Comparison of ENCODE assay signal across 10 cellular contexts in the genomic region with DNA sequence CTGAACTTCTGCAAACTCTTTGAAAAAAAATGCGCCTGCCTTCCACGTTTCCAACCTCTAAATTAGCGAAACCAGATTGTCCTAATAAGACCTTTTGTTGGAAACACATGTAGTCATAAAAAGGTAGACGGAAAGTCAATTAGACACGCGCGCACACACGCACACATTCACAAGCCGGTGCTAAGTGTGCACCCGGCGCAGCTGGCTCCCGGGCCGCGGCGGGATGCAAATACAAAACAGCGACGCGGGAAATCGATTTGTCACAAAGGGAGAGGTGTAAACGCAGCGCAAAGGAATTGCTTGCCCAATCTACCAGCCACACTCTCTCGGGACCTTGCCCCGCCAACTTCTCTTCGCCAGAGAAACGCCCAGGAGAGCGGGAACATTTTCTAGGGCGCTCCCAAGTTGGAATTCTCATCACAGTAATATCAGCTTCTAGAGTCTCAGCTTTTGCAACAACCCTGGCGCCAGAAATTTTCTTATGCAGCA. TPM values are rescaled to one million over a fixed set of nuclear protein-coding genes. Genes with fewer than 3 reads are reported as not detected.
A peak's percentile ranks its signal among the peaks of the same experiment; 100 is the strongest.
DNase-seq lines count a peak whose midpoint lies in the region; ATAC-seq lines count a peak whose summit lies in the region.
"Had no signal": no experiment of that assay in that cellular context is flagged by ENCODE, and none has a peak within 500 bp of the region (broad histone marks: within the 10 kb centered on the region; RNA-seq: fewer than 3 reads in every experiment).

No MANE protein-coding gene starts in this region.

- H3K27ac ChIP-seq in iPS DF 6.9 (ENCODE audit: low read length), result no peak overlapping the region

- H3K9me3 Mint-ChIP-seq in activated T-cell treated with anti-CD3 and anti-CD28 coated beads, Interleukin-2, amount 50 U/mL, for 72 hours, result no peaks in the 10 kb centered on the region
- no peaks in the 10 kb centered on the region for H3K9me3 Mint-ChIP-seq in stimulated activated effector memory CD8-positive, alpha-beta T cell treated with anti-CD3 and anti-CD28 coated beads, Interleukin-12 subunit alpha, Interleukin-12 subunit beta, amount 100 ng/mL, for 72 hours

- H3K9me3 ChIP-seq in iPS DF 6.9 (ENCODE audit: control insufficient read depth, insufficient read depth, low read length), result no peaks in the 10 kb centered on the region
- H3K9me3 ChIP-seq: mucosa of descending colon had no signal

- peaks cover 95% of the 10 kb centered on the region for H3K27me3 Mint-ChIP-seq in activated T-cell treated with anti-CD3 and anti-CD28 coated beads, Interleukin-2, amount 50 U/mL, for 72 hours (ENCODE audit: low read depth)

- ATAC-seq in activated T-cell treated with anti-CD3 and anti-CD28 coated beads, Interleukin-2, amount 50 U/mL, for 72 hours (replicated peaks in 1 of 2), result no peak
- no peak for ATAC-seq in stimulated activated effector memory CD8-positive, alpha-beta T cell treated with anti-CD3 and anti-CD28 coated beads, Interleukin-12 subunit alpha, Interleukin-12 subunit beta, amount 100 ng/mL, for 72 hours
- ATAC-seq: mucosa of descending colon had no signal

- no peak overlapping the region for H3K27ac Mint-ChIP-seq in activated T-cell treated with anti-CD3 and anti-CD28 coated beads, Interleukin-2, amount 50 U/mL, for 72 hours
- H3K27ac Mint-ChIP-seq in stimulated activated effector memory CD8-positive, alpha-beta T cell treated with anti-CD3 and anti-CD28 coated beads, Interleukin-12 subunit alpha, Interleukin-12 subunit beta, amount 100 ng/mL, for 72 hours, result no peak overlapping the region

- H3K4me3 Mint-ChIP-seq in activated T-cell treated with anti-CD3 and anti-CD28 coated beads, Interleukin-2, amount 50 U/mL, for 72 hours, result peak overlapping the region; percentile 51 to 77
- peak overlapping the region; percentile 14 for H3K4me3 Mint-ChIP-seq in stimulated activated effector memory CD8-positive, alpha-beta T cell treated with anti-CD3 and anti-CD28 coated beads, Interleukin-12 subunit alpha, Interleukin-12 subunit beta, amount 100 ng/mL, for 72 hours

- peaks cover 82% of the 10 kb centered on the region for H3K27me3 ChIP-seq in iPS DF 6.9 (ENCODE audit: control insufficient read depth, insufficient read depth, low read length)

- no peaks in the 10 kb centered on the region for H3K36me3 ChIP-seq in iPS DF 6.9 (ENCODE audit: control insufficient read depth, insufficient read depth, low read length)

- H3K36me3 Mint-ChIP-seq in activated T-cell treated with anti-CD3 and anti-CD28 coated beads, Interleukin-2, amount 50 U/mL, for 72 hours (ENCODE audit: insufficient read depth in 2 of 2), result peaks cover 0 to 7% of the 10 kb centered on the region in 2 donors
- H3K36me3 Mint-ChIP-seq in stimulated activated effector memory CD8-positive, alpha-beta T cell treated with anti-CD3 and anti-CD28 coated beads, Interleukin-12 subunit alpha, Interleukin-12 subunit beta, amount 100 ng/mL, for 72 hours, result no peaks in the 10 kb centered on the region

- H3K4me3 ChIP-seq in iPS DF 6.9 (ENCODE audit: low read length), result peak overlapping the region; percentile 2; the same call in 1 of the 2 replicates
- H3K4me3 ChIP-seq: mucosa of descending colon had no signal

- peaks cover 47% of the 10 kb centered on the region for H3K4me1 Mint-ChIP-seq in activated T-cell treated with anti-CD3 and anti-CD28 coated beads, Interleukin-2, amount 50 U/mL, for 72 hours (ENCODE audit: low read depth)
- peaks cover 21% of the 10 kb centered on the region for H3K4me1 Mint-ChIP-seq in stimulated activated effector memory CD8-positive, alpha-beta T cell treated with anti-CD3 and anti-CD28 coated beads, Interleukin-12 subunit alpha, Interleukin-12 subunit beta, amount 100 ng/mL, for 72 hours

- peaks cover 1% of the 10 kb centered on the region; the same call in 1 of the 2 replicates for H3K4me1 ChIP-seq in iPS DF 6.9 (ENCODE audit: control insufficient read depth, insufficient read depth, low read length)

- DNase-seq in activated T-cell treated with anti-CD3 and anti-CD28 coated beads, Interleukin-2, amount 50 U/mL, for 72 hours, result no peak
- DNase-seq in activated T-cell treated with anti-CD3 and anti-CD28 coated beads, Interleukin-2, amount 50 U/mL, for 1 hour, result no peak
- DNase-seq in RPMI8226 (peak; percentile 15), iPS DF 6.9 (ENCODE audit: low read depth, low spot score) (no peak), HK-2 (ENCODE audit: unreplicated experiment) (no peak), NCI-H187 treated with DMSO at 0.1 percent for 48 hours (lab: John Stamatoyannopoulos, UW) (no peak), amniotic stem cell (lab: John Stamatoyannopoulos, UW) (no peak)
- DNase-seq in stimulated activated effector memory CD8-positive, alpha-beta T cell treated with anti-CD3 and anti-CD28 coated beads, Interleukin-12 subunit alpha, Interleukin-12 subunit beta, amount 100 ng/mL, for 72 hours (ENCODE audit: low spot score in 2 of 2), result no peak
- DNase-seq: activated CD8-positive, alpha-beta memory T cell treated with anti-CD3 and anti-CD28 coated beads, Interleukin-2, amount 50 U/mL, for 48 hours; mucosa of descending colon had no signal

- WGBS in iPS DF 6.9 (ENCODE audit: insufficient coverage, insufficient read length), result no CpG with 5 or more reads among the region's 28 CpGs

RNA-seq across cellular contexts. Expression of a gene that starts 4.4 kb away (rescaled TPM):
- not detected for total RNA-seq in activated T-cell treated with anti-CD3 and anti-CD28 coated beads, Interleukin-2, amount 50 U/mL, for 72 hours
